ENCODE assay signal across 8 cellular contexts in the genomic region with DNA sequence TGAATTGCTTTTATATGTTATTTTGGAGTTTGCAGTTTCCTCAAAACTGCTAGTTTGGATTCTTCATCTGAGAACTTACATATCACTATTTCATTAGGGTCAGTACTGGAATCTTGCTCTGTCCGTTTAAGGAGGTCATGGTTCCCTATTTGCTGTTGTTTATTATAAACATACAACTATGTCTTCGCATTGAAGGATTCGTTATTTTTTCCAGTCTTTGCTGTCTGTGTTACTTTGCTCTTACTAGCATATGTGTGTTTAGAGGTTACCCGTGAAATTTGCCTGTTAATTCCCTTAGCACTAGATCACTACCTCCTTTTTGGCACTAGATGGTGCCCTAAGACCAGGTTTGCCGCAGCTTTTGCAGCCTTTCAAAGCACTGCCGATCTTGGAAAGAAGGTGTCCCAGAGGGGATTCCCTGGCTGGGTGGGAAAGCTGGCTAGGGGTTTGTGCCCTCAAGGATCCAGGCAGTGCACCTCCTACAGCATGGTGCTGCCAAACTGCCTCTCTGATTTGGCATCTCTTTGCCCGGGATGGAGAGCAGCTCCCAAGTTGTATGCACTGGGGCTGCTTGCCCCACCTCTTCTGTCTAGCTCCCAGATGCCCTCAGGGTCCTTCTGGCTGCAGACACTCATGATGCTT.
A peak's percentile ranks its signal among the peaks of the same experiment; 100 is the strongest.
DNase-seq lines count a peak whose midpoint lies in the region; ATAC-seq and TF ChIP-seq lines count a peak whose summit lies in the region.

No MANE protein-coding gene starts in this region.

- no TSS peak for BruUV-seq in IMR-90 (replicated peaks; lab: Mats Ljungman, UMichigan)

- intact Hi-C loops in IMR-90 (cut with micrococcal nuclease), result loop anchor here (1.0 kb wide), 1 partner anchor 222 kb away; no protein-coding TSS in a partner anchor
- intact Hi-C loops in posterior vena cava (cut with DNase I), result loop anchor here (5.0 to 10.0 kb wide), 2 partner anchors 220 to 222 kb away; no protein-coding TSS in a partner anchor
- intact Hi-C loops in uterus (cut with DNase I; ENCODE audit: low total_unique reads), result no loop called here

- TF ChIP-seq CTCF in IMR-90 (conservative IDR thresholded peaks at IDR 0.05; ENCODE audit: low read depth, low read length) (peak; percentile 42), RWPE2 (IDR thresholded peaks at IDR 0.05; ENCODE audit: poor library complexity, severe bottlenecking) (peak; percentile 79), uterus (IDR thresholded peaks at IDR 0.05) (peak; percentile 44 to 74 (median 67))

- H3K14ac ChIP-seq in IMR-90 (replicated peaks; ENCODE audit: low read depth, low read length), result no peak overlapping the region

- no peak overlapping the region for H2BK5ac ChIP-seq in IMR-90 (ENCODE audit: low read depth, low read length, poor library complexity, severe bottlenecking)

- H2BK120ac ChIP-seq in IMR-90 (ENCODE audit: low read depth, low read length), result no peak overlapping the region

- no peak overlapping the region for H3K18ac ChIP-seq in IMR-90 (ENCODE audit: low read depth, low read length)

- H3K4me1 Mint-ChIP-seq in activated T-helper 17 cell treated with anti-CD3 and anti-CD28 coated beads, Interleukin-2, amount 50 U/mL, for 72 hours, result peaks cover 11% of the 10 kb centered on the region

- no peaks in the 10 kb centered on the region for H3K79me1 ChIP-seq in IMR-90 (ENCODE audit: low read depth in 1 of 2, low read length in 2 of 2)

- no peaks in the 10 kb centered on the region for H3K9me1 ChIP-seq in IMR-90 (ENCODE audit: insufficient read depth, low read length)

- H2AK9ac ChIP-seq in IMR-90 (replicated peaks; ENCODE audit: low read depth, low read length, poor library complexity), result no peak overlapping the region

- H2BK20ac ChIP-seq in IMR-90 (ENCODE audit: low read depth, low read length), result no peak overlapping the region

- peak overlapping the region; percentile 94 for H3K4me3 Mint-ChIP-seq in activated T-helper 17 cell treated with anti-CD3 and anti-CD28 coated beads, Interleukin-2, amount 50 U/mL, for 72 hours

- in situ Hi-C loops in IMR-90 (cut with MboI; ENCODE audit: low sequenced_read_pairs), result no loop called here

- no peak overlapping the region for H3K9ac ChIP-seq in IMR-90 (ENCODE audit: low read depth, low read length)

- TF ChIP-seq POLR2A in IMR-90 (IDR thresholded peaks at IDR 0.05; ENCODE audit: low read depth, low read length) (no peak), uterus (IDR thresholded peaks at IDR 0.05) (no peak)

- POLR2A ChIA-PET in IMR-90 (lab: Charles Lee; ENCODE audit: unreplicated experiment), result no interaction called here

- dilution Hi-C loops in IMR-90 (cut with HindIII; ENCODE audit: low sequenced_read_pairs, unreplicated experiment), result no loop called here

- no peak overlapping the region for H2BK15ac ChIP-seq in IMR-90 (ENCODE audit: low read depth, low read length)

- no peak overlapping the region for H3K56ac ChIP-seq in IMR-90 (ENCODE audit: extremely low read depth, insufficient read depth, low read length)

- no peak overlapping the region for H3K4me3 ChIP-seq in IMR-90 (ENCODE audit: insufficient read depth, low read depth, low read length)
- no peak overlapping the region for H3K4me3 ChIP-seq in RWPE2 (ENCODE audit: severe bottlenecking)
- no peak overlapping the region for H3K4me3 ChIP-seq in uterus

- H3K23ac ChIP-seq in IMR-90 (ENCODE audit: low read depth, low read length), result no peak overlapping the region

- TF ChIP-seq RAD21 in IMR-90 (IDR thresholded peaks at IDR 0.05; ENCODE audit: low read length), result peak; percentile 56

- H4K5ac ChIP-seq in IMR-90 (ENCODE audit: low read depth, low read length), result no peak overlapping the region

- no peak overlapping the region for H3K27ac ChIP-seq in IMR-90 (ENCODE audit: insufficient read depth, low read length)
- H3K27ac ChIP-seq in RWPE2 (ENCODE audit: poor library complexity, severe bottlenecking), result no peak overlapping the region
- H3K27ac ChIP-seq in uterus, result no peak overlapping the region

- ATAC-seq in GM21619 (IDR thresholded peaks at IDR 0.05; ENCODE audit: unreplicated experiment), result peak; percentile 87
- no peak for ATAC-seq in IMR-90 (ENCODE audit: low read depth)
- peak; percentile 68 for ATAC-seq in RWPE2 (ENCODE audit: low read depth)
- ATAC-seq in activated T-helper 17 cell treated with anti-CD3 and anti-CD28 coated beads, Interleukin-2, amount 50 U/mL, for 72 hours (replicated peaks), result peak; percentile 91

- WGBS in IMR-90 (ENCODE audit: extremely low coverage in 2 of 2, insufficient read length in 1 of 2), 2 experiments, result no CpG with 5 or more reads among the region's 7 CpGs

- peak; percentile 80 for DNase-seq in ELR (ENCODE audit: low read depth)
- peak; percentile 6 for DNase-seq in IMR-90
- DNase-seq in RWPE2 (ENCODE audit: low spot score), result no peak
- peak; percentile 26 for DNase-seq in globus pallidus (ENCODE audit: low spot score)
- DNase-seq in posterior vena cava (ENCODE audit: low spot score), result peak; percentile 81
- peak; percentile 18 to 25 for DNase-seq in uterus

- peak overlapping the region; percentile 49 for H2AFZ ChIP-seq in IMR-90 (replicated peaks; ENCODE audit: low read length, poor library complexity)

- H4K20me1 ChIP-seq in IMR-90 (ENCODE audit: insufficient read depth, low read length), result no peaks in the 10 kb centered on the region

- H3K9me3 ChIP-seq in IMR-90 (ENCODE audit: control insufficient read depth, insufficient read depth, low read length), result peaks cover 1% of the 10 kb centered on the region
- H3K9me3 ChIP-seq in RWPE2 (ENCODE audit: severe bottlenecking), result no peaks in the 10 kb centered on the region
- peaks cover 0 to 12% of the 10 kb centered on the region in 2 donors for H3K9me3 ChIP-seq in uterus

- no peak overlapping the region for H3K4ac ChIP-seq in IMR-90 (ENCODE audit: low read depth, low read length)

- H3K36me3 ChIP-seq in IMR-90 (ENCODE audit: control insufficient read depth, insufficient read depth, low read length) (no peaks in the 10 kb centered on the region), RWPE2 (ENCODE audit: low read depth) (no peaks in the 10 kb centered on the region), uterus (no peaks in the 10 kb centered on the region)

- no peak overlapping the region for H2AK5ac ChIP-seq in IMR-90 (ENCODE audit: low read depth, low read length)

- H3K4me1 ChIP-seq in IMR-90 (ENCODE audit: control insufficient read depth, insufficient read depth, low read length), result no peaks in the 10 kb centered on the region
- H3K4me1 ChIP-seq in RWPE2 (ENCODE audit: insufficient read depth, poor library complexity, severe bottlenecking), result no peaks in the 10 kb centered on the region
- no peaks in the 10 kb centered on the region for H3K4me1 ChIP-seq in uterus

- no peaks in the 10 kb centered on the region for H3K27me3 Mint-ChIP-seq in activated T-helper 17 cell treated with anti-CD3 and anti-CD28 coated beads, Interleukin-2, amount 50 U/mL, for 72 hours

- H3K27me3 ChIP-seq in IMR-90 (ENCODE audit: control insufficient read depth, insufficient read depth, low read length) (no peaks in the 10 kb centered on the region), RWPE2 (ENCODE audit: insufficient read depth, poor library complexity, severe bottlenecking) (no peaks in the 10 kb centered on the region), uterus (no peaks in the 10 kb centered on the region)

- H4K8ac ChIP-seq in IMR-90 (ENCODE audit: low read depth in 2 of 2, low read length in 2 of 2), result no peak overlapping the region

- no peaks in the 10 kb centered on the region for H3K36me3 Mint-ChIP-seq in activated T-helper 17 cell treated with anti-CD3 and anti-CD28 coated beads, Interleukin-2, amount 50 U/mL, for 72 hours (ENCODE audit: low read depth)

- H3K4me2 ChIP-seq in IMR-90 (ENCODE audit: low read depth, low read length), result no peak overlapping the region

- peak overlapping the region; percentile 90 for H3K27ac Mint-ChIP-seq in activated T-helper 17 cell treated with anti-CD3 and anti-CD28 coated beads, Interleukin-2, amount 50 U/mL, for 72 hours

- H3K9me3 Mint-ChIP-seq in activated T-helper 17 cell treated with anti-CD3 and anti-CD28 coated beads, Interleukin-2, amount 50 U/mL, for 72 hours, result peaks cover 7% of the 10 kb centered on the region

- H4K91ac ChIP-seq in IMR-90 (ENCODE audit: insufficient read depth, low read depth, low read length), result no peak overlapping the region

- CTCF ChIA-PET in IMR-90 (lab: Yijun Ruan, JAX), result no interaction called here

TF ChIP-seq in IMR-90, 13 proteins besides CTCF, POLR2A, EP300 and RAD21:
- no peak for TF ChIP-seq CEBPB (IDR thresholded peaks at IDR 0.05; ENCODE audit: low read depth, low read length)
- TF ChIP-seq RFX5 (IDR thresholded peaks at IDR 0.05; ENCODE audit: low read depth, low read length), result no peak
- TF ChIP-seq, protein P1, sequence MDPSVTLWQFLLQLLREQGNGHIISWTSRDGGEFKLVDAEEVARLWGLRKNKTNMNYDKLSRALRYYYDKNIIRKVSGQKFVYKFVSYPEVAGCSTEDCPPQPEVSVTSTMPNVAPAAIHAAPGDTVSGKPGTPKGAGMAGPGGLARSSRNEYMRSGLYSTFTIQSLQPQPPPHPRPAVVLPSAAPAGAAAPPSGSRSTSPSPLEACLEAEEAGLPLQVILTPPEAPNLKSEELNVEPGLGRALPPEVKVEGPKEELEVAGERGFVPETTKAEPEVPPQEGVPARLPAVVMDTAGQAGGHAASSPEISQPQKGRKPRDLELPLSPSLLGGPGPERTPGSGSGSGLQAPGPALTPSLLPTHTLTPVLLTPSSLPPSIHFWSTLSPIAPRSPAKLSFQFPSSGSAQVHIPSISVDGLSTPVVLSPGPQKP (IDR thresholded peaks at IDR 0.05; ENCODE audit: borderline replicate concordance, low read depth, low read length), result no peak
- TF ChIP-seq CHD1 (IDR thresholded peaks at IDR 0.05; ENCODE audit: low read depth, low read length), result no peak
- TF ChIP-seq SMC3 (IDR thresholded peaks at IDR 0.05; ENCODE audit: low read depth, low read length), result peak; percentile 29; the same call in 1 of the 2 replicates
- TF ChIP-seq MAZ (IDR thresholded peaks at IDR 0.05; ENCODE audit: borderline replicate concordance, low read depth, low read length), result no peak
